Comparison of ENCODE assay signal across 7 cellular contexts in the genomic region with DNA sequence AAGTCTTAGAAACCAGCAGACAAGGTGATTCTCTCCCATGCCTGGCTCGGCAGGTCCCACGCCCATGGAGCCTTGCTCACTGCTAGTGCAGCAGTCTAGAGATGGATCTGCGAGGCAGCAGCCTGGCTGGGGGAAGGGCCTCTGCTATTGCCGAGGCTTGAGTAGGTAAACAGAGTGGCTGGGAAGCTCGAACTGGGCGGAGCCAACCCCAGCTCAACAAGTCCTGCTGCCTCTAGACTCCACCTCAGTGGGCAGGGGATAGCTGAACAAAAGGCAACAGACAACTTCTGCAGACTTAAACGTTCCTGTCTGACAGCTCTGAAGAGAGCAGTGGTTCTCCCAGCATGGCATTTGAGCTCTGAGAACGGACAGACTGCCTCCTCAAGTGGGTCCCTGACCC.
DNase-seq lines count a peak whose midpoint lies in the region; ATAC-seq and TF ChIP-seq lines count a peak whose summit lies in the region.
"Not testable (repeated sequence)": the region's sequence is repeated elsewhere in the genome, so short reads cannot be mapped to it uniquely, and the experiment has no call there.

No MANE protein-coding gene starts in this region.

- not testable (repeated sequence) for H2AFZ ChIP-seq in PC-3 (ENCODE audit: low read length)

- H3K27ac ChIP-seq in PC-3 (ENCODE audit: low read length), result not testable (repeated sequence)

- not testable (repeated sequence) for H3K36me3 ChIP-seq in PC-3 (ENCODE audit: low read depth, low read length)

- DNase-seq in COLO668 (lab: John Stamatoyannopoulos, UW; ENCODE audit: unreplicated experiment) (peak; percentile 30), HT-29 (ENCODE audit: low spot score) (peak; percentile 60), NCI-H510A treated with DMSO at 0.1 percent for 48 hours (lab: John Stamatoyannopoulos, UW) (peak; percentile 49), PC-3 (peak; percentile 50), WTC11 (ENCODE audit: low spot score) (peak; percentile 44), epithelial cell of esophagus (ENCODE audit: low read depth) (peak; percentile 65), islet precursor cell (peak; percentile 53)

- H3K9me3 ChIP-seq in PC-3 (ENCODE audit: low read length), result not testable (repeated sequence)

- H3K4me1 ChIP-seq in PC-3 (ENCODE audit: insufficient read depth, low read length), result not testable (repeated sequence)

- POLR2A ChIA-PET in PC-3 (lab: Charles Lee; ENCODE audit: unreplicated experiment), result interaction anchor here (0.6 kb wide), 1 partner anchor 86 kb away, joined by 4 read pairs; no protein-coding TSS in a partner anchor
- POLR2A ChIA-PET in WTC11 (lab: Charles Lee), result not testable (repeated sequence)

- not testable (repeated sequence) for H3K27me3 ChIP-seq in PC-3 (ENCODE audit: low read length)

- intact Hi-C loops in PC-3 (cut with micrococcal nuclease), result loop anchor here (5.0 kb wide), 1 partner anchor 357 kb away; no protein-coding TSS in a partner anchor

- TF ChIP-seq CTCF in PC-3 (conservative IDR thresholded peaks at IDR 0.05; ENCODE audit: low read depth, low read length); WTC11 (IDR thresholded peaks at IDR 0.05); epithelial cell of esophagus (IDR thresholded peaks at IDR 0.05; ENCODE audit: insufficient read depth, low read depth, low read length, missing control alignments): not testable (repeated sequence)

- H3K9ac ChIP-seq in PC-3 (ENCODE audit: low read length), result not testable (repeated sequence)

- peaks cover 13% of the 10 kb centered on the region for H3K27me3 Mint-ChIP-seq in WTC11 (ENCODE audit: low read depth)

- not testable (repeated sequence) for ATAC-seq in PC-3
- peak; percentile 80 for ATAC-seq in WTC11

- H4K20me1 ChIP-seq in PC-3 (ENCODE audit: low read length), result not testable (repeated sequence)

- not testable (repeated sequence) for H3K27ac Mint-ChIP-seq in WTC11

- not testable (repeated sequence) for H3K4me1 Mint-ChIP-seq in WTC11

- not testable (repeated sequence) for H3F3A ChIP-seq in PC-3 (ENCODE audit: low read length, unreplicated experiment)

- peaks cover 45% of the 10 kb centered on the region for H3K9me3 Mint-ChIP-seq in WTC11

- not testable (repeated sequence) for BruUV-seq in PC-3 (replicated peaks; lab: Mats Ljungman, UMichigan)

- H3K4me3 Mint-ChIP-seq in WTC11, result not testable (repeated sequence)

- CTCF ChIA-PET in PC-3 (lab: Charles Lee), result not testable (repeated sequence)
- CTCF ChIA-PET in WTC11 (lab: Charles Lee), result interaction anchor here (1.0 kb wide), 1 partner anchor 213 kb away, joined by 3 read pairs; no protein-coding TSS in a partner anchor

- not testable (repeated sequence) for H3K79me2 ChIP-seq in PC-3 (ENCODE audit: low read length)

- H3K4me2 ChIP-seq in PC-3 (ENCODE audit: low read length), result 0 out of 2 replicates have a peak overlapping the region, but pooled peaks have one; percentile 16

- not testable (repeated sequence) for H3K9me2 ChIP-seq in PC-3 (replicated peaks; ENCODE audit: low read length)

- H3K36me3 Mint-ChIP-seq in WTC11, result not testable (repeated sequence)

- not testable (repeated sequence) for H3K4me3 ChIP-seq in PC-3 (ENCODE audit: low read length); epithelial cell of esophagus (ENCODE audit: low read length)
